ENCODE assay signal across 1 cellular context in the genomic region with DNA sequence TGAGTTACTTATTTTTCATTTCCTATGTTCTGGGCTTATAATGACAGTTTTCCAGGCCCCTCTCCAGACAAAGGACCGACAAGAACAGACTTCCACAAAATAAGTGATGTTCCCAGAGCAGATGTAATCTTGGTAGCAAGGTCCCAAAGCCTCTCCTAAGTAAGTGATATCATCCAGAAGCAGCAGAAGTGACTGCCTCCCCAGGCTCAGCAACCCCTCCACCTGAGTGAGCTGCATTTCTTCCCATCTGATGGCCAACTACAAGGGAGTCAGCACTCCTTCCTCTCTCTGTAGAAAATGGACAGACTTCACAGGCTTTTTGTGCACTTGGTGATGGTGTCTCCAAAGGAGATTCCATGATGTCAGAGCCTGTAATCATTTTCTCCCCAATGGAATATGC.
TF ChIP-seq lines count a peak whose summit lies in the region.

No MANE protein-coding gene starts in this region.

TF ChIP-seq in WTC11, 78 proteins besides CTCF, POLR2A, EP300 and RAD21 (continued from another document):
- TF ChIP-seq, protein P1, sequence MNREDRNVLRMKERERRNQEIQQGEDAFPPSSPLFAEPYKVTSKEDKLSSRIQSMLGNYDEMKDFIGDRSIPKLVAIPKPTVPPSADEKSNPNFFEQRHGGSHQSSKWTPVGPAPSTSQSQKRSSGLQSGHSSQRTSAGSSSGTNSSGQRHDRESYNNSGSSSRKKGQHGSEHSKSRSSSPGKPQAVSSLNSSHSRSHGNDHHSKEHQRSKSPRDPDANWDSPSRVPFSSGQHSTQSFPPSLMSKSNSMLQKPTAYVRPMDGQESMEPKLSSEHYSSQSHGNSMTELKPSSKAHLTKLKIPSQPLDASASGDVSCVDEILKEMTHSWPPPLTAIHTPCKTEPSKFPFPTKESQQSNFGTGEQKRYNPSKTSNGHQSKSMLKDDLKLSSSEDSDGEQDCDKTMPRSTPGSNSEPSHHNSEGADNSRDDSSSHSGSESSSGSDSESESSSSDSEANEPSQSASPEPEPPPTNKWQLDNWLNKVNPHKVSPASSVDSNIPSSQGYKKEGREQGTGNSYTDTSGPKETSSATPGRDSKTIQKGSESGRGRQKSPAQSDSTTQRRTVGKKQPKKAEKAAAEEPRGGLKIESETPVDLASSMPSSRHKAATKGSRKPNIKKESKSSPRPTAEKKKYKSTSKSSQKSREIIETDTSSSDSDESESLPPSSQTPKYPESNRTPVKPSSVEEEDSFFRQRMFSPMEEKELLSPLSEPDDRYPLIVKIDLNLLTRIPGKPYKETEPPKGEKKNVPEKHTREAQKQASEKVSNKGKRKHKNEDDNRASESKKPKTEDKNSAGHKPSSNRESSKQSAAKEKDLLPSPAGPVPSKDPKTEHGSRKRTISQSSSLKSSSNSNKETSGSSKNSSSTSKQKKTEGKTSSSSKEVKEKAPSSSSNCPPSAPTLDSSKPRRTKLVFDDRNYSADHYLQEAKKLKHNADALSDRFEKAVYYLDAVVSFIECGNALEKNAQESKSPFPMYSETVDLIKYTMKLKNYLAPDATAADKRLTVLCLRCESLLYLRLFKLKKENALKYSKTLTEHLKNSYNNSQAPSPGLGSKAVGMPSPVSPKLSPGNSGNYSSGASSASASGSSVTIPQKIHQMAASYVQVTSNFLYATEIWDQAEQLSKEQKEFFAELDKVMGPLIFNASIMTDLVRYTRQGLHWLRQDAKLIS (CRISPR knock-in tag; IDR thresholded peaks at IDR 0.05; ENCODE audit: borderline replicate concordance): no peak
- TF ChIP-seq GABPB1 (CRISPR knock-in tag; IDR thresholded peaks at IDR 0.05): no peak
- no peak for TF ChIP-seq ZBTB43 (CRISPR knock-in tag; IDR thresholded peaks at IDR 0.05)
- TF ChIP-seq KAT7 (CRISPR knock-in tag; IDR thresholded peaks at IDR 0.05; ENCODE audit: borderline replicate concordance): no peak
- no peak for TF ChIP-seq MYBL2 (CRISPR knock-in tag; IDR thresholded peaks at IDR 0.05)
- TF ChIP-seq, protein P2, sequence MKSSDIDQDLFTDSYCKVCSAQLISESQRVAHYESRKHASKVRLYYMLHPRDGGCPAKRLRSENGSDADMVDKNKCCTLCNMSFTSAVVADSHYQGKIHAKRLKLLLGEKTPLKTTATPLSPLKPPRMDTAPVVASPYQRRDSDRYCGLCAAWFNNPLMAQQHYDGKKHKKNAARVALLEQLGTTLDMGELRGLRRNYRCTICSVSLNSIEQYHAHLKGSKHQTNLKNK (CRISPR knock-in tag; IDR thresholded peaks at IDR 0.05): no peak
